ENCODE assay signal across 15 cellular contexts in genomic region chr21:38472709-38473108, GRCh38. TPM values are rescaled to one million over a fixed set of nuclear protein-coding genes. Genes with fewer than 3 reads are reported as not detected.
DNase-seq lines count a peak whose midpoint lies in the region; TF ChIP-seq lines count a peak whose summit lies in the region.
"Had no signal": no experiment of that assay in that cellular context is flagged by ENCODE, and none has a peak within 500 bp of the region (broad histone marks: within the 10 kb centered on the region; RNA-seq: fewer than 3 reads in every experiment).

No MANE protein-coding gene starts in this region.

- peaks cover 12% of the 10 kb centered on the region for H3K36me3 ChIP-seq in KOPT-K1 (ENCODE audit: insufficient read depth, low read length)
- H3K36me3 ChIP-seq in esophagus squamous epithelium: no peaks in the 10 kb centered on the region
- no peaks in the 10 kb centered on the region for H3K36me3 ChIP-seq in mesenchymal stem cell (ENCODE audit: control insufficient read depth in 1 of 2, insufficient read depth in 2 of 2, low read depth in 1 of 2, low read length in 2 of 2)
- no peaks in the 10 kb centered on the region for H3K36me3 ChIP-seq in subcutaneous abdominal adipose tissue (ENCODE audit: control insufficient read depth in 5 of 5, insufficient read depth in 5 of 5, low read length in 5 of 5)
- H3K36me3 ChIP-seq in BE2C: no peaks in the 10 kb centered on the region
- no peaks in the 10 kb centered on the region for H3K36me3 ChIP-seq in MG63
- H3K36me3 ChIP-seq: thyroid gland had no signal

- H3K18ac ChIP-seq in mesenchymal stem cell (ENCODE audit: low read depth in 1 of 2, low read length in 2 of 2): no peak overlapping the region

- H2BK5ac ChIP-seq in mesenchymal stem cell (ENCODE audit: low read depth, low read length, poor library complexity, severe bottlenecking): no peak overlapping the region

- intact Hi-C loops in esophagus squamous epithelium (cut with DNase I): no loop called here

- no peak overlapping the region for H2BK15ac ChIP-seq in mesenchymal stem cell (ENCODE audit: low read depth, poor library complexity, severe bottlenecking)

- 63 to 73% methylated on average over 10 to 11 of the region's 15 CpGs for WGBS in esophagus squamous epithelium, 2 donors
- 67% methylated on average over 15 of the region's 15 CpGs for WGBS in mesenchymal stem cell

- H3K4me3 ChIP-seq in esophagus squamous epithelium: peak overlapping the region in 1 of 4 donors; percentile 8
- H3K4me3 ChIP-seq in mesenchymal stem cell (ENCODE audit: insufficient read depth in 1 of 2, low read depth in 1 of 2, low read length in 2 of 2): no peak overlapping the region
- H3K4me3 ChIP-seq in subcutaneous abdominal adipose tissue (ENCODE audit: low read depth in 1 of 5, low read length in 5 of 5): peak overlapping the region in 3 of 5 donors; percentile 29 to 36 (median 30)
- H3K4me3 ChIP-seq in BE2C (ENCODE audit: low read depth, low read length): no peak overlapping the region
- no peak overlapping the region for H3K4me3 ChIP-seq in MG63
- H3K4me3 ChIP-seq: thyroid gland had no signal

- TF ChIP-seq CTCF in esophagus squamous epithelium (IDR thresholded peaks at IDR 0.05) (no peak), BE2C (IDR thresholded peaks at IDR 0.05; ENCODE audit: low read depth, low read length) (no peak)

- peaks cover 0 to 57% (median 17%) of the 10 kb centered on the region in 3 donors for H3K4me1 ChIP-seq in esophagus squamous epithelium
- H3K4me1 ChIP-seq in mesenchymal stem cell (ENCODE audit: control insufficient read depth, insufficient read depth, low read depth, low read length): peaks cover 10% of the 10 kb centered on the region
- H3K4me1 ChIP-seq in subcutaneous abdominal adipose tissue (ENCODE audit: control insufficient read depth in 5 of 5, insufficient read depth in 5 of 5, low read length in 5 of 5): peaks cover 0 to 66% (median 2%) of the 10 kb centered on the region in 5 donors
- H3K4me1 ChIP-seq in BE2C: no peaks in the 10 kb centered on the region
- H3K4me1 ChIP-seq: Caco-2, thyroid gland had no signal

- H2BK12ac ChIP-seq in mesenchymal stem cell (ENCODE audit: low read length in 2 of 2): no peak overlapping the region

- no peak overlapping the region for H3K23ac ChIP-seq in mesenchymal stem cell (ENCODE audit: low read length in 2 of 2)

- H4K8ac ChIP-seq in mesenchymal stem cell (ENCODE audit: low read length): no peak overlapping the region

- H3K27me3 ChIP-seq in esophagus squamous epithelium (no peaks in the 10 kb centered on the region), mesenchymal stem cell (ENCODE audit: control insufficient read depth in 1 of 2, insufficient read depth in 1 of 2, low read length in 2 of 2) (no peaks in the 10 kb centered on the region), subcutaneous abdominal adipose tissue (ENCODE audit: control insufficient read depth in 5 of 5, insufficient read depth in 4 of 5, low read length in 5 of 5) (peaks cover 0 to 16% (median 0%) of the 10 kb centered on the region in 5 donors), BE2C (no peaks in the 10 kb centered on the region), MG63 (no peaks in the 10 kb centered on the region)
- H3K27me3 ChIP-seq: thyroid gland had no signal

- H3K9me3 ChIP-seq in KOPT-K1 (ENCODE audit: insufficient read depth, low read length, poor library complexity, severe bottlenecking): peaks cover 8% of the 10 kb centered on the region
- H3K9me3 ChIP-seq in esophagus squamous epithelium: no peaks in the 10 kb centered on the region
- H3K9me3 ChIP-seq in mesenchymal stem cell (ENCODE audit: control insufficient read depth, low read length): no peaks in the 10 kb centered on the region
- H3K9me3 ChIP-seq in subcutaneous abdominal adipose tissue (ENCODE audit: control insufficient read depth in 5 of 5, low read length in 5 of 5): no peaks in the 10 kb centered on the region
- H3K9me3 ChIP-seq in BE2C: no peaks in the 10 kb centered on the region
- H3K9me3 ChIP-seq in MG63: no peaks in the 10 kb centered on the region
- H3K9me3 ChIP-seq: thyroid gland had no signal

- H2BK120ac ChIP-seq in mesenchymal stem cell (ENCODE audit: low read depth, low read length): no peak overlapping the region

- H3K9ac ChIP-seq in mesenchymal stem cell (ENCODE audit: low read length): no peak overlapping the region
- no peak overlapping the region for H3K9ac ChIP-seq in subcutaneous abdominal adipose tissue (ENCODE audit: low read length in 5 of 5)

- H2AK5ac ChIP-seq in mesenchymal stem cell (ENCODE audit: low read length, severe bottlenecking): no peak overlapping the region

- no peak overlapping the region for H4K91ac ChIP-seq in mesenchymal stem cell (ENCODE audit: low read length)

- H3K27ac ChIP-seq in KOPT-K1 (ENCODE audit: low read depth, low read length, poor library complexity, severe bottlenecking) (peak overlapping the region; percentile 98), esophagus squamous epithelium (peak overlapping the region in 3 of 4 donors; percentile 45 to 73 (median 54)), mesenchymal stem cell (ENCODE audit: low read length, poor library complexity, severe bottlenecking) (no peak overlapping the region), subcutaneous abdominal adipose tissue (ENCODE audit: low read depth, low read length) (peak overlapping the region; percentile 57)
- H3K27ac ChIP-seq: RWPE1, thyroid gland had no signal

- TF ChIP-seq POLR2A in esophagus squamous epithelium (IDR thresholded peaks at IDR 0.05): no peak

- DNase-seq in esophagus squamous epithelium (lab: John Stamatoyannopoulos, UW): no peak
- no peak for DNase-seq in mesenchymal stem cell
- DNase-seq in BE2C: no peak
- no peak for DNase-seq in NCI-H1436 (lab: John Stamatoyannopoulos, UW)
- no peak for DNase-seq in MG63
- DNase-seq: activated naive CD4-positive, alpha-beta T cell treated with anti-CD3 and anti-CD28 coated beads for 36 hours; Caco-2; caudate nucleus; NCI-H1105; NCI-H2081 treated with DMSO at 0.1 percent for 48 hours; NCI-H510A; thyroid gland had no signal

- H3K4me2 ChIP-seq in mesenchymal stem cell (ENCODE audit: low read length, poor library complexity, severe bottlenecking): peak overlapping the region; percentile 11

- no peak overlapping the region for H2AFZ ChIP-seq in mesenchymal stem cell (ENCODE audit: low read depth, low read length)

- no peaks in the 10 kb centered on the region for H3K79me1 ChIP-seq in mesenchymal stem cell (replicated peaks; ENCODE audit: low read length, poor library complexity, severe bottlenecking)

- no peak overlapping the region for H3K14ac ChIP-seq in mesenchymal stem cell (ENCODE audit: low read length in 2 of 2)

- no peak overlapping the region for H3K4ac ChIP-seq in mesenchymal stem cell (ENCODE audit: low read depth in 1 of 2, low read length in 2 of 2)

RNA-seq across cellular contexts. Expression of gene ERG, which starts 25.6 kb away (rescaled TPM):
- 10 to 100 TPM in 1 of 4 donors, 1 to 10 TPM in 3; 2.5 to 10.9 (median 8.4) TPM for total RNA-seq in esophagus squamous epithelium
- polyA plus RNA-seq in mesenchymal stem cell (2013, experiment 1 of 2): 0.48 TPM
- polyA plus RNA-seq in mesenchymal stem cell (2013, experiment 2 of 2): 0.45 TPM
- 1.3 TPM for polyA plus RNA-seq in BE2C (2012; ENCODE audit: insufficient read depth, insufficient read length, low read depth)
- 4.4 and 7.6 TPM in 2 replicates for total RNA-seq in MG63 (2014; rRNA removed; shearing (Covaris generic); ENCODE audit: low replicate concordance)
- total RNA-seq: activated naive CD4-positive, alpha-beta T cell treated with anti-CD3 and anti-CD28 coated beads for 36 hours; Caco-2 had no signal

Comparison
In these comparisons a context has a peak if more than half of its experiments do, and no peak if none do; other contexts are left out.
1. H3K4me3 ChIP-seq: peak in subcutaneous abdominal adipose tissue (3 of 5); none in mesenchymal stem cell (0 of 2), BE2C (single experiment) and MG63 (single experiment).